Comparison of ENCODE assay signal across 27 cellular contexts in genomic region chr19:33488826-33489225, GRCh38.
"Had no signal": no experiment of that assay in that cellular context is flagged by ENCODE, and none has a peak within 500 bp of the region (broad histone marks: within the 10 kb centered on the region; RNA-seq: fewer than 3 reads in every experiment).

No MANE protein-coding gene starts in this region.

- H3K4me3 Mint-ChIP-seq: activated CD4-positive, alpha-beta T cell treated with anti-CD3 and anti-CD28 coated beads, Interleukin-2, amount 10 ng/mL, durations not matched to agents 24 days and 14 days; activated CD8-positive, alpha-beta T cell treated with anti-CD3 and anti-CD28 coated beads, Interleukin-2, amount 10 ng/mL, durations not matched to agents 7 days and 5 days; activated naive CD8-positive, alpha-beta T cell treated with anti-CD3 and anti-CD28 coated beads, Interleukin-2, amount 10 ng/mL, durations not matched to agents 7 days and 5 days; activated T-cell treated with anti-CD3 and anti-CD28 coated beads, Interleukin-2, amount 50 U/mL, for 24 hours; activated T-helper 17 cell treated with anti-CD3 and anti-CD28 coated beads, Interleukin-2, amount 50 U/mL, for 72 hours; naive B cell; T-cell; T-helper 2 cell treated with Interferon-gamma antibody and Interleukin-4, amounts not matched to agents 5 μg/mL and 100 μg/mL, for 36 hours had no signal

- ATAC-seq: activated CD4-positive, CD25-positive, alpha-beta regulatory T cell treated with anti-CD3 and anti-CD28 coated beads, Interleukin-2, amount 50 U/mL, for 24 hours; activated CD8-positive, alpha-beta T cell treated with anti-CD3 and anti-CD28 coated beads, Interleukin-2, amount 10 ng/mL, durations not matched to agents 7 days and 5 days; activated T-helper 17 cell treated with anti-CD3 and anti-CD28 coated beads, Interleukin-2, amount 50 U/mL, for 72 hours; body of pancreas; esophagus mucosa; right lobe of liver; SK-N-SH treated with all-trans-retinoic acid at 6 μM for 48 hours; T-cell had no signal

- H3K27me3 ChIP-seq: body of pancreas, right lobe of liver, tibial artery had no signal

- H3K4me3 ChIP-seq: body of pancreas, lung, right lobe of liver, smooth muscle cell, tibial artery had no signal

- H3K27ac ChIP-seq: body of pancreas, right lobe of liver, tibial artery, VCaP had no signal

- H3K27me3 Mint-ChIP-seq: activated CD4-positive, alpha-beta T cell treated with anti-CD3 and anti-CD28 coated beads, Interleukin-2, amount 10 ng/mL, durations not matched to agents 24 days and 14 days; activated naive CD8-positive, alpha-beta T cell treated with anti-CD3 and anti-CD28 coated beads, Interleukin-2, amount 10 ng/mL, durations not matched to agents 7 days and 5 days; activated T-cell treated with anti-CD3 and anti-CD28 coated beads, Interleukin-2, amount 50 U/mL, for 24 hours; activated T-helper 17 cell treated with anti-CD3 and anti-CD28 coated beads, Interleukin-2, amount 50 U/mL, for 72 hours; naive B cell; T-cell had no signal

- DNase-seq: activated CD4-positive, alpha-beta T cell treated with anti-CD3 and anti-CD28 coated beads, Interleukin-2, amount 10 ng/mL, durations not matched to agents 24 days and 14 days; activated CD8-positive, alpha-beta T cell treated with anti-CD3 and anti-CD28 coated beads, Interleukin-2, amount 10 ng/mL, durations not matched to agents 7 days and 5 days; activated naive CD4-positive, alpha-beta T cell treated with Interleukin-2 at 50 U/mL for 16 hours; activated naive CD8-positive, alpha-beta T cell treated with anti-CD3 and anti-CD28 coated beads, Interleukin-2, amount 10 ng/mL, durations not matched to agents 7 days and 5 days; activated T-cell treated with anti-CD3 and anti-CD28 coated beads, Interleukin-2, amount 50 U/mL, for 24 hours; amygdala; dermis blood vessel endothelial cell; effector CD8-positive, alpha-beta T cell; foreskin melanocyte; hippocampal formation; naive B cell; occipital lobe; stimulated activated CD4-positive, alpha-beta T cell treated with anti-CD3 and anti-CD28 coated beads, Interleukin-4, amount 100 ng/mL, for 1 hour; stimulated activated naive CD4-positive, alpha-beta T cell treated with Interleukin-2 at 50 U/mL for 16 hours; substantia nigra; T-cell had no signal

- H3K9me3 ChIP-seq: body of pancreas, right lobe of liver had no signal

- H3K27ac Mint-ChIP-seq: activated CD4-positive, alpha-beta T cell treated with anti-CD3 and anti-CD28 coated beads, Interleukin-2, amount 10 ng/mL, durations not matched to agents 24 days and 14 days; activated CD8-positive, alpha-beta T cell treated with anti-CD3 and anti-CD28 coated beads, Interleukin-2, amount 10 ng/mL, durations not matched to agents 7 days and 5 days; activated naive CD8-positive, alpha-beta T cell treated with anti-CD3 and anti-CD28 coated beads, Interleukin-2, amount 10 ng/mL, durations not matched to agents 7 days and 5 days; activated T-cell treated with anti-CD3 and anti-CD28 coated beads, Interleukin-2, amount 50 U/mL, for 24 hours; activated T-helper 17 cell treated with anti-CD3 and anti-CD28 coated beads, Interleukin-2, amount 50 U/mL, for 72 hours; T-cell; T-helper 2 cell treated with Interferon-gamma antibody and Interleukin-4, amounts not matched to agents 5 μg/mL and 100 μg/mL, for 36 hours had no signal

- H3K9me3 Mint-ChIP-seq: activated CD4-positive, alpha-beta T cell treated with anti-CD3 and anti-CD28 coated beads, Interleukin-2, amount 10 ng/mL, durations not matched to agents 24 days and 14 days; activated naive CD8-positive, alpha-beta T cell treated with anti-CD3 and anti-CD28 coated beads, Interleukin-2, amount 10 ng/mL, durations not matched to agents 7 days and 5 days; activated T-helper 17 cell treated with anti-CD3 and anti-CD28 coated beads, Interleukin-2, amount 50 U/mL, for 72 hours; T-helper 2 cell treated with Interferon-gamma antibody and Interleukin-4, amounts not matched to agents 5 μg/mL and 100 μg/mL, for 36 hours had no signal

- H3K4me1 Mint-ChIP-seq: activated CD4-positive, alpha-beta T cell treated with anti-CD3 and anti-CD28 coated beads, Interleukin-2, amount 10 ng/mL, durations not matched to agents 24 days and 14 days; activated naive CD8-positive, alpha-beta T cell treated with anti-CD3 and anti-CD28 coated beads, Interleukin-2, amount 10 ng/mL, durations not matched to agents 7 days and 5 days; activated T-helper 17 cell treated with anti-CD3 and anti-CD28 coated beads, Interleukin-2, amount 50 U/mL, for 72 hours; T-cell had no signal

- H3K4me1 ChIP-seq: body of pancreas, right lobe of liver, tibial artery had no signal
